8 cellular contexts compared by ENCODE assay signal in the genomic region with DNA sequence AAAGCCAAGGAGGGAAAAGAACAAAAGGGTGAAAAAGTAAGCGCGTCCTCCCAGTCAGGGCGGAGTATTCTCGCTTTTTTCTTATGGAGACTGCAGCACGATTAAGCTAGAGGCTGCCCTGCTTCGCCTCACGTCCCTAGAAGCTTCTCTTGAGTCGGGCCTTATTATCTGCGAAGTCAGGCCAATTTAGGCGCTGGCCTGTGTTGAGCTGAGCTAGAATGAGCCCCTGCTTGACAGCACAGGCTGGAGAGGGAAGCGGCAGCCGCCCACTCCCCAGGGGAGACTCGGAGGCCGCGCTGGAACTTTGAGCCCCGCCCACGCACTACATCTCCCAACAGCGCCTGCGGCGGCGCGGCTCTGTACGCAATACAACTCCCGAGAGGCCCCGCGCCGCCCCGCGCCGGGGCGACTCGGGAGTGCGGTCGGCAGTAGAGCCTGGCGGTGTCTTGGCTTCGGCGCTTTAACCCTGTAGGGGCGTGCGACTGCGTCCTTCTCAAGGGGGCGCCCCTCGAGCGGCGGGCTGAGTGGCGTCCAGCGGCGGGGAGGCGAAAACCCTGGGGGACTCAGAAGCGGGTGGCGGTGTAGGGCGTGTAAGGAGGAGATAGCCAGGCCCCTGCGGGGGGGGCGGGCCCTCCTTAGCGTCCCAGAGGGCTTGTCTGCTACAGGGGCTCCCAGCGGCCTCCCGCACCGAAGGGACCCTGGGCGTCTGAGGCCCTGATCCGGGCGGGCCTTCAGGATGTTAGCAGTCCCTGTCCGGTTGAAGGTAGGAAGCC. TPM values are rescaled to one million over a fixed set of nuclear protein-coding genes. Genes with fewer than 3 reads are reported as not detected.
DNase-seq lines count a peak whose midpoint lies in the region; ATAC-seq and TF ChIP-seq lines count a peak whose summit lies in the region.

No MANE protein-coding gene starts in this region.

- no peaks in the 10 kb centered on the region for H3K36me3 ChIP-seq in KMS-11 (ENCODE audit: insufficient read depth)
- peaks cover 0 to 27% (median 0%) of the 10 kb centered on the region in 3 donors for H3K36me3 ChIP-seq in Peyer's patch
- peaks cover 3% of the 10 kb centered on the region for H3K36me3 ChIP-seq in fibroblast of lung (ENCODE audit: control insufficient read depth, insufficient read depth, low read length)

- intact Hi-C loops in natural killer cell (cut with micrococcal nuclease): loop anchor here (1.0 kb wide), 1 partner anchor 24 kb away; a partner anchor contains a TSS

- H3K79me2 ChIP-seq in KMS-11 (ENCODE audit: insufficient read depth, low read depth): no peaks in the 10 kb centered on the region
- peaks cover 20% of the 10 kb centered on the region for H3K79me2 ChIP-seq in fibroblast of lung (ENCODE audit: control insufficient read depth, insufficient read depth, low read length)

- TF ChIP-seq POLR2A in Peyer's patch (IDR thresholded peaks at IDR 0.05): peak; percentile 88 to 92

- H3K27ac Mint-ChIP-seq in natural killer cell: peak overlapping the region; percentile 93 to 98

- H3K4me1 ChIP-seq in KMS-11 (ENCODE audit: low read depth, poor library complexity, severe bottlenecking) (peaks cover 15% of the 10 kb centered on the region), Peyer's patch (peaks cover 3 to 36% (median 5%) of the 10 kb centered on the region in 4 donors), fibroblast of lung (ENCODE audit: control insufficient read depth, extremely low read depth, insufficient read depth, low read length) (peaks cover 10% of the 10 kb centered on the region)

- peak overlapping the region; percentile 95 for H3K4me3 Mint-ChIP-seq in natural killer cell

- peak; percentile 96 for DNase-seq in Daoy (ENCODE audit: low read depth)
- peak; percentile 91 to 96 (median 93) for DNase-seq in Peyer's patch
- peak; percentile 61 to 79 for DNase-seq in activated T-helper 1 cell treated with anti-CD3 and anti-CD28 coated beads, Interleukin-2, amount 50 U/mL, for 16 hours (ENCODE audit: low read depth in 1 of 2, low spot score in 1 of 2)
- peak; percentile 88 to 91 for DNase-seq in fibroblast of lung (ENCODE audit: low read depth in 2 of 2)
- DNase-seq in natural killer cell: peak; percentile 83
- DNase-seq in stimulated activated naive CD4-positive, alpha-beta T cell (lab: John Stamatoyannopoulos, UW): peak; percentile 72 to 90 (median 82)

- ATAC-seq in GM21786 (IDR thresholded peaks at IDR 0.05; ENCODE audit: unreplicated experiment) (peak; percentile 70), natural killer cell (peak; percentile 76 to 91 (median 80))

- TF ChIP-seq CTCF in KMS-11 (conservative IDR thresholded peaks at IDR 0.05; ENCODE audit: low read depth, low read length): no peak; the same call in 1 of the 2 replicates
- TF ChIP-seq CTCF in Peyer's patch (IDR thresholded peaks at IDR 0.05): peak in 3 of 6 experiments; percentile 4 to 14 (median 8)
- no peak for TF ChIP-seq CTCF in fibroblast of lung (conservative IDR thresholded peaks at IDR 0.05 in 1 of 2, IDR thresholded peaks at IDR 0.05 in 1 of 2; ENCODE audit: low read depth in 1 of 2, low read length in 2 of 2)
- no peak for TF ChIP-seq CTCF in natural killer cell (IDR thresholded peaks at IDR 0.05)

- H3K9me3 ChIP-seq in Peyer's patch (peaks cover 0 to 18% (median 0%) of the 10 kb centered on the region in 4 donors), fibroblast of lung (ENCODE audit: control insufficient read depth, insufficient read depth, low read depth, low read length) (no peaks in the 10 kb centered on the region)

- H3K4me1 Mint-ChIP-seq in natural killer cell: peaks cover 35 to 43% of the 10 kb centered on the region in 2 donors

- no peaks in the 10 kb centered on the region for H3K27me3 Mint-ChIP-seq in natural killer cell (ENCODE audit: low read depth in 2 of 2)

- H3K9ac ChIP-seq in KMS-11 (peak overlapping the region; percentile 65; the same call in 1 of the 2 replicates), fibroblast of lung (ENCODE audit: insufficient read depth, low read length) (peak overlapping the region; percentile 82)

- H3K4me3 ChIP-seq in KMS-11 (IDR thresholded peaks at IDR 0.05; ENCODE audit: insufficient read depth, low read depth, low read length) (peak overlapping the region; percentile 81), Peyer's patch (peak overlapping the region; percentile 70 to 88 (median 86)), fibroblast of lung (replicated peaks in 1 of 4; ENCODE audit: control extremely low read depth in 1 of 4, insufficient read depth in 1 of 4, low read depth in 3 of 4, low read length in 4 of 4) (peak overlapping the region; percentile 90 to 100 (median 96))

- H2AFZ ChIP-seq in KMS-11 (ENCODE audit: low read depth) (peak overlapping the region; percentile 100), fibroblast of lung (ENCODE audit: low read length) (peak overlapping the region; percentile 99)

- H3K9me3 Mint-ChIP-seq in natural killer cell: no peaks in the 10 kb centered on the region

- no peaks in the 10 kb centered on the region for H3K27me3 ChIP-seq in KMS-11 (ENCODE audit: insufficient read depth, low read depth)
- H3K27me3 ChIP-seq in Peyer's patch: no peaks in the 10 kb centered on the region
- H3K27me3 ChIP-seq in fibroblast of lung (ENCODE audit: control insufficient read depth, insufficient read depth, low read length): no peaks in the 10 kb centered on the region

- H4K20me1 ChIP-seq in KMS-11 (ENCODE audit: insufficient read depth) (no peaks in the 10 kb centered on the region), fibroblast of lung (ENCODE audit: control insufficient read depth, extremely low read depth, insufficient read depth, low read length) (no peaks in the 10 kb centered on the region)

- H3K27ac ChIP-seq in KMS-11: peak overlapping the region; percentile 67
- H3K27ac ChIP-seq in Peyer's patch: peak overlapping the region; percentile 94 to 100 (median 96)
- peak overlapping the region; percentile 96 for H3K27ac ChIP-seq in fibroblast of lung (ENCODE audit: insufficient read depth, low read length)

- H3K4me2 ChIP-seq in KMS-11: peak overlapping the region; percentile 94
- H3K4me2 ChIP-seq in fibroblast of lung (ENCODE audit: extremely low read depth, insufficient read depth, low read length): peak overlapping the region; percentile 100

- H3K36me3 Mint-ChIP-seq in natural killer cell: no peaks in the 10 kb centered on the region

RNA-seq across cellular contexts. Expression of a gene that starts 0.9 kb away (rescaled TPM):
- total RNA-seq in Daoy (2014; rRNA removed; shearing (Covaris generic)): 9.4 and 12.9 TPM in 2 replicates
- total RNA-seq in Peyer's patch (10 to 100 TPM; 11.2 to 13.3 (median 12.0) TPM), fibroblast of lung (31.5 and 32.6 TPM in 2 replicates), natural killer cell (1 to 10 TPM; 4.5 to 7.8 (median 5.7) TPM)
- 10.7 and 11.9 TPM in 2 replicates for polyA plus RNA-seq in fibroblast of lung
- 8.1 and 8.7 TPM in 2 replicates for polyA plus RNA-seq in fibroblast of lung (2012)
- 5.2 and 5.3 TPM in 2 replicates for polyA minus RNA-seq in fibroblast of lung (ENCODE audit: low replicate concordance)

RNA-seq across cellular contexts. Expression of a gene that starts 24.7 kb away (rescaled TPM):
- total RNA-seq in Daoy (2014; rRNA removed; shearing (Covaris generic)): 196 and 221 TPM in 2 replicates
- 100 to 1,000 TPM in 1 of 4 donors, 10 to 100 TPM in 3; 39.4 to 122 (median 54.8) TPM for total RNA-seq in Peyer's patch
- 59.1 and 62.1 TPM in 2 replicates for total RNA-seq in fibroblast of lung
- polyA plus RNA-seq in fibroblast of lung: 141 and 186 TPM in 2 replicates
- polyA plus RNA-seq in fibroblast of lung (2012): 98.3 and 135 TPM in 2 replicates
- 33.7 and 76.0 TPM in 2 replicates for polyA minus RNA-seq in fibroblast of lung (ENCODE audit: low replicate concordance)
- total RNA-seq in natural killer cell: 100 to 1,000 TPM; 126 to 134 (median 128) TPM

RNA-seq across cellular contexts. Expression of a gene that starts 55.8 kb away (rescaled TPM):
- total RNA-seq in Daoy (2014; rRNA removed; shearing (Covaris generic)): 1.7 and 4.3 TPM in 2 replicates
- 100 to 1,000 TPM in 2 of 4 donors, 10 to 100 TPM in 2; 64.6 to 125 (median 104) TPM for total RNA-seq in Peyer's patch
- total RNA-seq in fibroblast of lung: 37.5 and 44.6 TPM in 2 replicates
- 11.9 and 12.3 TPM in 2 replicates for polyA plus RNA-seq in fibroblast of lung
- polyA plus RNA-seq in fibroblast of lung (2012): 11.5 and 14.6 TPM in 2 replicates
- 6.3 and 7.0 TPM in 2 replicates for polyA minus RNA-seq in fibroblast of lung (ENCODE audit: low replicate concordance)
- 1 to 10 TPM in 1 of 3 donors, under 1 TPM in 2; 0.75 to 1.5 (median 0.94) TPM for total RNA-seq in natural killer cell

Comparison
In these comparisons a context has a peak if more than half of its experiments do, and no peak if none do; other contexts are left out.
1. Peak in every context shown above with its lines: DNase-seq, ATAC-seq, H3K4me3 ChIP-seq and H3K27ac ChIP-seq.